ENCODE assay signal across 13 cellular contexts in genomic region chr5:101783241-101784095, GRCh38.
DNase-seq lines count a peak whose midpoint lies in the region; ATAC-seq and TF ChIP-seq lines count a peak whose summit lies in the region.
"Had no signal": no experiment of that assay in that cellular context is flagged by ENCODE, and none has a peak within 500 bp of the region (broad histone marks: within the 10 kb centered on the region; RNA-seq: fewer than 3 reads in every experiment).

No MANE protein-coding gene starts in this region.

- TF ChIP-seq CTCF in choroid plexus epithelial cell (conservative IDR thresholded peaks at IDR 0.05; ENCODE audit: low read depth, low read length) (no peak), lung (IDR thresholded peaks at IDR 0.05; ENCODE audit: control extremely low read depth, extremely low read depth) (no peak), suprapubic skin (IDR thresholded peaks at IDR 0.05) (no peak)

- H3K9me3 ChIP-seq in lung (ENCODE audit: control insufficient read depth in 2 of 2, insufficient read depth in 1 of 2, low read length in 1 of 2) (no peaks in the 10 kb centered on the region), suprapubic skin (no peaks in the 10 kb centered on the region)
- H3K9me3 ChIP-seq: vagina had no signal

- no peak for TF ChIP-seq EP300 in suprapubic skin (IDR thresholded peaks at IDR 0.05)

- H3K27ac ChIP-seq in lung (ENCODE audit: low read depth in 1 of 2, low read length in 1 of 2) (no peak overlapping the region), suprapubic skin (no peak overlapping the region)
- H3K27ac ChIP-seq: vagina had no signal

- peak; percentile 19 for ATAC-seq in lung (ENCODE audit: insufficient read depth, low FRiP score)

- DNase-seq in NCI-H1417 (lab: John Stamatoyannopoulos, UW): peak; percentile 13 to 48 (median 24)
- no peak for DNase-seq in NCI-H1417 treated with DMSO at 0.1 percent for 48 hours (lab: John Stamatoyannopoulos, UW)
- DNase-seq in choroid plexus epithelial cell (ENCODE audit: low read depth): no peak
- no peak for DNase-seq in lung (ENCODE audit: low spot score)
- no peak for DNase-seq in suprapubic skin (ENCODE audit: low spot score in 2 of 2)
- no peak for DNase-seq in stimulated activated naive CD4-positive, alpha-beta T cell (lab: John Stamatoyannopoulos, UW)
- DNase-seq in ACHN: no peak
- DNase-seq in T-helper 9 cell: no peak
- DNase-seq: activated CD4-positive, CD25-positive, alpha-beta regulatory T cell treated with anti-CD3 and anti-CD28 coated beads, Interleukin-2, amount 50 U/mL, for 72 hours; activated effector memory CD4-positive, alpha-beta T cell treated with Interleukin-2 at 50 U/mL for 16 hours; NCI-H226; SIG-M5 had no signal

- H3K36me3 ChIP-seq in lung (ENCODE audit: control insufficient read depth in 2 of 2, insufficient read depth in 2 of 2, low read length in 2 of 2): no peaks in the 10 kb centered on the region
- H3K36me3 ChIP-seq in suprapubic skin: no peaks in the 10 kb centered on the region
- H3K36me3 ChIP-seq: vagina had no signal

- in situ Hi-C loops in ACHN (cut with HindIII; ENCODE audit: low pct_ligation_motif_present, low pct_unique_long_range_greater_than_20kb, low sequenced_read_pairs): no loop called here

- H3K27me3 ChIP-seq in lung (ENCODE audit: control insufficient read depth, insufficient read depth): no peaks in the 10 kb centered on the region
- H3K27me3 ChIP-seq in suprapubic skin: no peaks in the 10 kb centered on the region
- H3K27me3 ChIP-seq: vagina had no signal

- H3K4me1 ChIP-seq in lung (ENCODE audit: control insufficient read depth in 2 of 2, insufficient read depth in 2 of 2, low read length in 2 of 2) (peaks cover 0 to 3% of the 10 kb centered on the region in 2 donors), suprapubic skin (no peaks in the 10 kb centered on the region)
- H3K4me1 ChIP-seq: vagina had no signal

- TF ChIP-seq POLR2A in suprapubic skin (IDR thresholded peaks at IDR 0.05): no peak

- 38 to 67% methylated on average over 31 of the region's 31 CpGs for WGBS in lung, 2 donors
- WGBS in suprapubic skin: 72% methylated on average over 31 of the region's 31 CpGs

- H3K4me3 ChIP-seq in choroid plexus epithelial cell (ENCODE audit: low read depth, low read length): peak overlapping the region; percentile 9
- H3K4me3 ChIP-seq in lung: peak overlapping the region; percentile 1
- peak overlapping the region; percentile 27 for H3K4me3 ChIP-seq in suprapubic skin

Comparison
In these comparisons a context has a peak if more than half of its experiments do, and no peak if none do; other contexts are left out.
1. DNase-seq: peak in NCI-H1417 (3 of 3); none in NCI-H1417 treated with DMSO at 0.1 percent for 48 hours (single experiment), choroid plexus epithelial cell (single experiment), lung (single experiment), suprapubic skin (0 of 2), stimulated activated naive CD4-positive, alpha-beta T cell (0 of 6), ACHN (single experiment) and T-helper 9 cell (single experiment).
2. Peak in every context shown above with its lines, with median percentiles within 50 percentile points of each other: H3K4me3 ChIP-seq.